ENCODE assay signal across 2 cellular contexts in genomic region chr12:94491489-94491888, GRCh38.
TF ChIP-seq lines count a peak whose summit lies in the region.

No MANE protein-coding gene starts in this region.

TF ChIP-seq in liver, 16 proteins besides CTCF, POLR2A, EP300 and RAD21 (continued from another document):
- no peak for TF ChIP-seq REST (IDR thresholded peaks at IDR 0.05)
- TF ChIP-seq ATF3 (IDR thresholded peaks at IDR 0.05) = peak; percentile 16
- TF ChIP-seq JUND (IDR thresholded peaks at IDR 0.05) = no peak
- TF ChIP-seq HNF4G (IDR thresholded peaks at IDR 0.05) = peak; percentile 21
- TF ChIP-seq HNF4A (conservative IDR thresholded peaks at IDR 0.05) = peak; percentile 74 to 85
- peak in 1 of 2 donors; percentile 24 for TF ChIP-seq RXRA (IDR thresholded peaks at IDR 0.05)

TF ChIP-seq in HepG2, 621 proteins besides CTCF, POLR2A, EP300 and RAD21 (continued from another document):
- TF ChIP-seq MYPOP (CRISPR knock-in tag; IDR thresholded peaks at IDR 0.05) (no peak), ZKSCAN5 (CRISPR knock-in tag; IDR thresholded peaks at IDR 0.05) (no peak), USF2 (IDR thresholded peaks at IDR 0.05; ENCODE audit: low read depth, low read length) (no peak), USF2 (CRISPR knock-in tag; IDR thresholded peaks at IDR 0.05; ENCODE audit: borderline replicate concordance) (no peak)
